8 cellular contexts compared by ENCODE assay signal in the genomic region with DNA sequence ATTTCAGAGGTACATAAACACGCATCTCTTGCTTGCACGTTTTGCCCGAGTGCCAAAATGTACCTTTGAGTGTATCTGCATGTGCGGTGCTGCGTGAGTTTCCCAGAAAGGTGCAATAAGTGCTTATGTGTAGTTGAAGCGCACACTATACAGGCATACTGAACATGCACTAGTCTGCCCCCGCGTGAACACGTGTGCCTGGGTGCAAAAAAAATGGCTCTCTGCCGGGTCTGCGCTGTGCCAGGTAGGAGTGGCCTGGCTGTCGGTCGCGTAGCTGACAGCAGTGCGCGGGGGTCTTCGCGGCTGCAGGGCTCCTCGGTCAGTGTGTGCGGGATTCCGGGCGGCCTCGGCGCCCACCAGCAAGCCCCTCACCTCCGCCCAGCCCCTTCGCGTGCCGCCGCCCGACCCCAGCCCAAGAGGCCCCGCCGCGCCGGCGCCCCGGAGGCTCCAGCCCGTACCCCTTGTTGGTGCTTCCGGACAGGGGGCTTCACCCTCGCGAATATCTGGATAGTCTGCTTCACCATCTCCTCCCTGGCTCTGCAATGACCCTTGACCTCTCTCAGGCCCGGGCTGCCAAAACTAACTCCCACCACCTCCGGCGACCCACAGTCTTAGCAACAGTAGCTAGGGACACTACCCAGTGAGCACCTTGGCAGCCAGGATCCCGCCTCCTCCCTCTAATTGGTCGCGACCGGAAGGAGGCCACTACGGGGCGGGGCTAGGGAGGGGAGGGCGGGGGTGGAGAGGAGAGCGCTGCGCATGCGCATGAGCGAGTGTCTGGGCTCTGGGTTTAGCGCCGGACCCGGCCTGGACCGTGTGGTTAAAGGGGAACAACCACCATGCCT. TPM values are rescaled to one million over a fixed set of nuclear protein-coding genes. Genes with fewer than 3 reads are reported as not detected.
A peak's percentile ranks its signal among the peaks of the same experiment; 100 is the strongest.
DNase-seq lines count a peak whose midpoint lies in the region; ATAC-seq lines count a peak whose summit lies in the region.

A gene with protein sequence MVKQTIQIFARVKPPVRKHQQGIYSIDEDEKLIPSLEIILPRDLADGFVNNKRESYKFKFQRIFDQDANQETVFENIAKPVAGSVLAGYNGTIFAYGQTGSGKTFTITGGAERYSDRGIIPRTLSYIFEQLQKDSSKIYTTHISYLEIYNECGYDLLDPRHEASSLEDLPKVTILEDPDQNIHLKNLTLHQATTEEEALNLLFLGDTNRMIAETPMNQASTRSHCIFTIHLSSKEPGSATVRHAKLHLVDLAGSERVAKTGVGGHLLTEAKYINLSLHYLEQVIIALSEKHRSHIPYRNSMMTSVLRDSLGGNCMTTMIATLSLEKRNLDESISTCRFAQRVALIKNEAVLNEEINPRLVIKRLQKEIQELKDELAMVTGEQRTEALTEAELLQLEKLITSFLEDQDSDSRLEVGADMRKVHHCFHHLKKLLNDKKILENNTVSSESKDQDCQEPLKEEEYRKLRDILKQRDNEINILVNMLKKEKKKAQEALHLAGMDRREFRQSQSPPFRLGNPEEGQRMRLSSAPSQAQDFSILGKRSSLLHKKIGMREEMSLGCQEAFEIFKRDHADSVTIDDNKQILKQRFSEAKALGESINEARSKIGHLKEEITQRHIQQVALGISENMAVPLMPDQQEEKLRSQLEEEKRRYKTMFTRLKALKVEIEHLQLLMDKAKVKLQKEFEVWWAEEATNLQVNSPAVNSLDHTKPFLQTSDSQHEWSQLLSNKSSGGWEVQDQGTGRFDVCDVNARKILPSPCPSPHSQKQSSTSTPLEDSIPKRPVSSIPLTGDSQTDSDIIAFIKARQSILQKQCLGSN (minus strand): TSS at position 622 of the 845 bp plus-strand sequence. CDS start 98 bp downstream, at position 524.

- no peaks in the 10 kb centered on the region for H3K27me3 ChIP-seq in effector memory CD4-positive, alpha-beta T cell (replicated peaks; ENCODE audit: control insufficient read depth, insufficient read depth, low read length, poor library complexity, severe bottlenecking)

- H3K36me3 ChIP-seq in effector memory CD4-positive, alpha-beta T cell (ENCODE audit: control insufficient read depth, insufficient read depth, low read length): no peaks in the 10 kb centered on the region

- no peaks in the 10 kb centered on the region for H3K9me3 ChIP-seq in effector memory CD4-positive, alpha-beta T cell (ENCODE audit: control insufficient read depth, low read length)

- ATAC-seq in GM19025 (IDR thresholded peaks at IDR 0.05; ENCODE audit: low read depth, unreplicated experiment) (peak; percentile 99), HG03342 (IDR thresholded peaks at IDR 0.05; ENCODE audit: unreplicated experiment) (peak; percentile 99)

- peak within 1 kb of the TSS; percentile 56 for H3K4me3 ChIP-seq in effector memory CD4-positive, alpha-beta T cell (ENCODE audit: insufficient read depth, low read depth, low read length, poor library complexity, severe bottlenecking)

- peak; percentile 98 for DNase-seq in AG08396 (ENCODE audit: low spot score)
- DNase-seq in NCI-H460 (ENCODE audit: extremely low read depth, low read depth): peak; percentile 74
- peak; percentile 41 to 60 (median 45) for DNase-seq in activated CD8-positive, alpha-beta memory T cell treated with anti-CD3 and anti-CD28 coated beads for 48 hours (ENCODE audit: low read depth in 2 of 3, low spot score in 2 of 3)
- DNase-seq in effector memory CD4-positive, alpha-beta T cell: peak; percentile 14 to 41 (median 39)
- DNase-seq in medulla oblongata (ENCODE audit: extremely low spot score): peak; percentile 97
- DNase-seq in stimulated activated CD4-positive, alpha-beta T cell treated with anti-CD3 and anti-CD28 coated beads, TNF-alpha, amount 100 ng/mL, for 24 hours (ENCODE audit: low read depth in 3 of 3): peak; percentile 69 to 79 (median 71)

- no peaks in the 10 kb centered on the region for H3K4me1 ChIP-seq in effector memory CD4-positive, alpha-beta T cell (ENCODE audit: control insufficient read depth, insufficient read depth, low read length, poor library complexity, severe bottlenecking)

- no peak within 1 kb of the TSS for H3K27ac ChIP-seq in effector memory CD4-positive, alpha-beta T cell (ENCODE audit: insufficient read depth, low read length, poor library complexity, severe bottlenecking)

RNA-seq across cellular contexts. Expression of the gene that starts here (rescaled TPM):
- 0.23 TPM in 1 of 2 replicates, not detected in the other for total RNA-seq in NCI-H460 (2014; rRNA removed; shearing (Covaris generic))
- polyA plus RNA-seq in NCI-H460 (2014; cell fraction: nucleus; rRNA removed): not detected in 2 replicates

Comparison
In these comparisons a context has a peak if more than half of its experiments do, and no peak if none do; other contexts are left out.
1. Peak in DNase-seq in NCI-H460; RNA of the gene not detected or under 1 TPM.
2. DNase-seq: peak in every context shown above with its lines; median percentile 98 in AG08396; 97 in medulla oblongata; 74 in NCI-H460; 71 in stimulated activated CD4-positive, alpha-beta T cell treated with anti-CD3 and anti-CD28 coated beads, TNF-alpha, amount 100 ng/mL, for 24 hours; 45 in activated CD8-positive, alpha-beta memory T cell treated with anti-CD3 and anti-CD28 coated beads for 48 hours; 39 in effector memory CD4-positive, alpha-beta T cell.